13 cellular contexts compared by ENCODE assay signal in genomic region chr5:132762246-132763000, GRCh38. TPM values are rescaled to one million over a fixed set of nuclear protein-coding genes. Genes with fewer than 3 reads are reported as not detected.
DNase-seq lines count a peak whose midpoint lies in the region; ATAC-seq and TF ChIP-seq lines count a peak whose summit lies in the region.
"Had no signal": no experiment of that assay in that cellular context is flagged by ENCODE, and none has a peak within 500 bp of the region (broad histone marks: within the 10 kb centered on the region; RNA-seq: fewer than 3 reads in every experiment).

No MANE protein-coding gene starts in this region.

- DNase-seq in D341Med (ENCODE audit: low spot score) (peak; percentile 7), endodermal cell (peak; percentile 26), substantia nigra (lab: John Stamatoyannopoulos, UW) (no peak), NCI-H2171 (lab: John Stamatoyannopoulos, UW) (no peak), superior temporal gyrus (ENCODE audit: extremely low spot score) (no peak)
- DNase-seq: COR-L47, EL, NCI-H1417, NCI-H187 treated with DMSO at 0.1 percent for 48 hours, NCI-H526 treated with DMSO at 0.1 percent for 48 hours had no signal

- H3K27ac ChIP-seq in HEK293 (ENCODE audit: extremely low read depth, low read depth, low read length): no peak overlapping the region
- no peak overlapping the region for H3K27ac ChIP-seq in endodermal cell (ENCODE audit: low read depth, low read length)
- H3K27ac ChIP-seq in substantia nigra (ENCODE audit: low read depth, low read length, poor library complexity, severe bottlenecking): peak overlapping the region; percentile 40

- H3K4me1 ChIP-seq in HEK293 (ENCODE audit: control insufficient read depth, insufficient read depth, low read length): no peaks in the 10 kb centered on the region
- no peaks in the 10 kb centered on the region for H3K4me1 ChIP-seq in endodermal cell (ENCODE audit: control insufficient read depth, insufficient read depth, low read length)

- POLR2A ChIA-PET in HEK293 (lab: Yijun Ruan, JAX): no interaction called here

- H3K27me3 ChIP-seq in endodermal cell (ENCODE audit: control insufficient read depth, insufficient read depth, low read length, poor library complexity, severe bottlenecking): no peaks in the 10 kb centered on the region

- H3K9ac ChIP-seq in endodermal cell (ENCODE audit: extremely low read depth, low read length, poor library complexity, severe bottlenecking): no peak overlapping the region

- TF ChIP-seq CTCF in HEK293 (tag by site-specific recombination; IDR thresholded peaks at IDR 0.05): no peak
- no peak for TF ChIP-seq CTCF in endodermal cell (conservative IDR thresholded peaks at IDR 0.05)

- H3K4me3 ChIP-seq in HEK293 (ENCODE audit: low read depth, low read length) (no peak overlapping the region), endodermal cell (ENCODE audit: low read length) (no peak overlapping the region)

- CTCF ChIA-PET in HEK293 (lab: Yijun Ruan, JAX): interaction anchor here (0.5 to 0.7 kb wide), 2 partner anchors 582 to 700 kb away, joined by 3 read pairs; no protein-coding TSS in a partner anchor

- H3K27ac Mint-ChIP-seq in endodermal cell: no peak overlapping the region
- H3K27ac Mint-ChIP-seq: H9 had no signal

- no peaks in the 10 kb centered on the region for H3K27me3 Mint-ChIP-seq in endodermal cell (ENCODE audit: insufficient read depth)

- 89 to 96% methylated on average over 11 of the region's 11 CpGs for WGBS in endodermal cell (ENCODE audit: insufficient coverage in 1 of 2, insufficient read length in 1 of 2), 2 experiments

- peaks cover 40% of the 10 kb centered on the region for H3K36me3 Mint-ChIP-seq in endodermal cell (ENCODE audit: low read depth)

- H3K36me3 ChIP-seq in HEK293 (ENCODE audit: control insufficient read depth in 2 of 2, insufficient read depth in 1 of 2, low read length in 2 of 2) (peaks cover 4 to 84% of the 10 kb centered on the region in 2 experiments), endodermal cell (ENCODE audit: control insufficient read depth, insufficient read depth, low read length) (peaks cover 37% of the 10 kb centered on the region)

- H3K9me3 Mint-ChIP-seq in endodermal cell: no peaks in the 10 kb centered on the region
- H3K9me3 Mint-ChIP-seq: H9 had no signal

- H3K9me3 ChIP-seq in HEK293 (ENCODE audit: control insufficient read depth, insufficient read depth, low read depth, low read length) (no peaks in the 10 kb centered on the region), endodermal cell (ENCODE audit: control insufficient read depth, low read length) (no peaks in the 10 kb centered on the region)

- H3K4me1 Mint-ChIP-seq in endodermal cell: no peaks in the 10 kb centered on the region
- H3K4me1 Mint-ChIP-seq: H9 had no signal

- no peak overlapping the region for H3K4me3 Mint-ChIP-seq in endodermal cell
- H3K4me3 Mint-ChIP-seq: H9 had no signal

- ATAC-seq in GM18858 (IDR thresholded peaks at IDR 0.05; ENCODE audit: unreplicated experiment): no peak

TF ChIP-seq in HEK293, 187 proteins besides CTCF, POLR2A, EP300 and RAD21:
- TF ChIP-seq ZNF48 (tag by site-specific recombination; IDR thresholded peaks at IDR 0.05): no peak
- TF ChIP-seq SCRT2 (tag by site-specific recombination; IDR thresholded peaks at IDR 0.05): peak; percentile 72
- peak; percentile 40; the same call in 1 of the 2 replicates for TF ChIP-seq SCRT1 (tag by site-specific recombination; IDR thresholded peaks at IDR 0.05; ENCODE audit: borderline replicate concordance)
- TF ChIP-seq ZNF654 (tag by site-specific recombination; IDR thresholded peaks at IDR 0.05; ENCODE audit: low read depth): no peak
- TF ChIP-seq ZNF621 (tag by site-specific recombination; IDR thresholded peaks at IDR 0.05): no peak
- no peak for TF ChIP-seq ZNF266 (tag by site-specific recombination; IDR thresholded peaks at IDR 0.05; ENCODE audit: low read depth)

RNA-seq across cellular contexts. Expression of gene SEPTIN8, which starts 14.6 kb away (rescaled TPM):
- total RNA-seq in endodermal cell: 10 to 100 TPM; 49.0 to 56.7 TPM
- polyA plus RNA-seq in endodermal cell (2013, experiment 1 of 2): 44.7 TPM
- 40.8 TPM for polyA plus RNA-seq in endodermal cell (2013, experiment 2 of 2)

RNA-seq across cellular contexts. Expression of gene CCNI2, which starts 15.2 kb away (rescaled TPM):
- total RNA-seq in endodermal cell: 1 to 10 TPM; 1.2 to 1.3 TPM
- polyA plus RNA-seq in endodermal cell (2013, experiment 1 of 2): 0.21 TPM
- not detected for polyA plus RNA-seq in endodermal cell (2013, experiment 2 of 2)

RNA-seq across cellular contexts. Expression of gene KIF3A, which starts 25.1 kb away (rescaled TPM):
- total RNA-seq in endodermal cell: 10 to 100 TPM; 19.6 to 25.2 TPM
- 14.6 TPM for polyA plus RNA-seq in endodermal cell (2013, experiment 1 of 2)
- 14.7 TPM for polyA plus RNA-seq in endodermal cell (2013, experiment 2 of 2)

RNA-seq across cellular contexts. Expression of gene SOWAHA, which starts 50.7 kb away (rescaled TPM):
- under 1 TPM in 1 of 2 donors, not detected in 1; 0.13 TPM for total RNA-seq in endodermal cell
- not detected for polyA plus RNA-seq in endodermal cell (2013, experiment 1 of 2)
- polyA plus RNA-seq in endodermal cell (2013, experiment 2 of 2): not detected

Comparison
In these comparisons a context has a peak if more than half of its experiments do, and no peak if none do; other contexts are left out.
1. DNase-seq: peak in D341Med (single experiment) and endodermal cell (single experiment); none in substantia nigra (0 of 49), NCI-H2171 (single experiment) and superior temporal gyrus (single experiment).